8 cellular contexts compared by ENCODE assay signal in the genomic region with DNA sequence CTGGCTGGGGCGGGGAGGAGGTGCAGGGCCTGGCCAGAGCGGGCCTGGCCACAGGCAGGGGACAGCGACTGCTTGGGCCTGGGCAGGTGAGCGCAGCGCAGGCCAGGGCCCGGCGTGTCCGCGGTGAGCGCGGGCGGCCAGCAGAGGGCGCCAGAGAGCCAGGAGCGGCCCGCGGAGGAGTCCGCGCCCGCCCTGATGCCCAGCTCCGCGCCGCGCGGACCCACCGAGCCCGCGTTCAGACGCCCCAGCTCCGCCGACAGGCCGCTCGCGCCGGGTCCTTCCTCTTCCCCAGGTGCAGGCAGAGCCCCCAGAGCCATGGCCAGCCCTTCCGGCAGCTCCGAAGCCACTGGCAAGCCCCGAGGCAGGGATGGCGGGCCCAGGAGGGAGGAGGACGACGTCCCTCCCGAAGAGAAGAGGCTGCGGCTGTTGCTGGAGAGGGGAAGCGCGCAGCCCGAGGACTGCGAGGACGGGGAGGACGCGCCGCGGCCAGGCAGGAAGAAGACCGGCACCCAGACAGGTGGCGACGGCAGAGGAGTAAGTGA.
DNase-seq lines count a peak whose midpoint lies in the region; FAIRE-seq and TF ChIP-seq lines count a peak whose summit lies in the region.
"Not testable (repeated sequence)": the region's sequence is repeated elsewhere in the genome, so short reads cannot be mapped to it uniquely, and the experiment has no call there.

No MANE protein-coding gene starts in this region.

- TF ChIP-seq CTCF in A673 (conservative IDR thresholded peaks at IDR 0.05; ENCODE audit: low read depth, low read length) (0 out of 2 replicates have a peak, but pooled peaks have one; percentile 25), fibroblast of the aortic adventitia (IDR thresholded peaks at IDR 0.05; ENCODE audit: insufficient read depth, low read length) (peak; percentile 49)

- not testable (repeated sequence) for H3K4me1 Mint-ChIP-seq in activated naive CD4-positive, alpha-beta T cell treated with anti-CD3 and anti-CD28 coated beads, Interleukin-2, amount 50 U/mL, for 24 hours

- H3K36me3 Mint-ChIP-seq in activated naive CD4-positive, alpha-beta T cell treated with anti-CD3 and anti-CD28 coated beads, Interleukin-2, amount 50 U/mL, for 24 hours: not testable (repeated sequence)

- not testable (repeated sequence) for BruUV-seq in A673 (replicated peaks; lab: Mats Ljungman, UMichigan)

- H3K27me3 Mint-ChIP-seq in activated naive CD4-positive, alpha-beta T cell treated with anti-CD3 and anti-CD28 coated beads, Interleukin-2, amount 50 U/mL, for 24 hours: peaks cover 12% of the 10 kb centered on the region

- not testable (repeated sequence) for H3K4me1 ChIP-seq in A673 (ENCODE audit: insufficient read depth, low read length, poor library complexity, severe bottlenecking)

- H3K27ac Mint-ChIP-seq in activated naive CD4-positive, alpha-beta T cell treated with anti-CD3 and anti-CD28 coated beads, Interleukin-2, amount 50 U/mL, for 24 hours: not testable (repeated sequence)

- POLR2A ChIA-PET in A673 (lab: Charles Lee; ENCODE audit: low non-redundant PET): not testable (repeated sequence)

- FAIRE-seq in GM12892 (lab: Jason Lieb, UNC): not testable (repeated sequence)

- not testable (repeated sequence) for H3K9me3 Mint-ChIP-seq in activated naive CD4-positive, alpha-beta T cell treated with anti-CD3 and anti-CD28 coated beads, Interleukin-2, amount 50 U/mL, for 24 hours

- CTCF ChIA-PET in A673 (lab: Charles Lee): interaction anchor here (1.0 kb wide), 1 partner anchor 149 kb away, joined by 3 read pairs; no protein-coding TSS in a partner anchor

- not testable (repeated sequence) for H3K36me3 ChIP-seq in A673 (ENCODE audit: insufficient read depth, low read length, poor library complexity, severe bottlenecking)

- H3K4me3 ChIP-seq in A673 (ENCODE audit: low read depth, low read length, poor library complexity, severe bottlenecking): peak overlapping the region; percentile 43
- peak overlapping the region; percentile 56 for H3K4me3 ChIP-seq in fibroblast of the aortic adventitia (ENCODE audit: low read depth, low read length)

- peak overlapping the region; percentile 71 for H3K4me3 Mint-ChIP-seq in activated naive CD4-positive, alpha-beta T cell treated with anti-CD3 and anti-CD28 coated beads, Interleukin-2, amount 50 U/mL, for 24 hours

- intact Hi-C loops in A673 (cut with micrococcal nuclease; ENCODE audit: unreplicated experiment): not testable (repeated sequence)

- not testable (repeated sequence) for H3K27ac ChIP-seq in A673 (ENCODE audit: low read depth, low read length, poor library complexity, severe bottlenecking)

- peak; percentile 54 for DNase-seq in A673 (ENCODE audit: low spot score)
- peak; percentile 44 for DNase-seq in GM12892 (ENCODE audit: insufficient read length)
- DNase-seq in NCI-H2029 (lab: John Stamatoyannopoulos, UW): peak; percentile 12
- peak; percentile 3 for DNase-seq in T-helper 22 cell (ENCODE audit: low read depth)
- DNase-seq in fibroblast of the aortic adventitia (ENCODE audit: low read depth): peak; percentile 34
- peak; percentile 5 for DNase-seq in middle frontal gyrus (ENCODE audit: extremely low spot score, low spot score)
- DNase-seq in stimulated activated CD4-positive, alpha-beta T cell treated with anti-CD3 and anti-CD28 coated beads, Interleukin-2, amount 100 ng/mL, for 4 hours (ENCODE audit: low read depth): peak; percentile 33

- TF ChIP-seq POLR2A in GM12892 (IDR thresholded peaks at IDR 0.05; ENCODE audit: low read depth, low read length): not testable (repeated sequence)

- H3K27me3 ChIP-seq in A673 (replicated peaks; ENCODE audit: insufficient read depth, low read depth, low read length, poor library complexity): peaks cover 19% of the 10 kb centered on the region

- not testable (repeated sequence) for H3K9me3 ChIP-seq in A673 (ENCODE audit: low read depth, low read length, poor library complexity, severe bottlenecking)

Comparison
In these comparisons a context has a peak if more than half of its experiments do, and no peak if none do; other contexts are left out.
1. DNase-seq: peak in every context shown above with its lines; median percentile 54 in A673; 44 in GM12892; 34 in fibroblast of the aortic adventitia; 33 in stimulated activated CD4-positive, alpha-beta T cell treated with anti-CD3 and anti-CD28 coated beads, Interleukin-2, amount 100 ng/mL, for 4 hours; 12 in NCI-H2029; 5 in middle frontal gyrus; 3 in T-helper 22 cell.